10 cellular contexts compared by ENCODE assay signal in genomic region chr2:150485871-150486538, GRCh38. TPM values are rescaled to one million over a fixed set of nuclear protein-coding genes. Genes with fewer than 3 reads are reported as not detected.
DNase-seq lines count a peak whose midpoint lies in the region; ATAC-seq and TF ChIP-seq lines count a peak whose summit lies in the region.
"Had no signal": no experiment of that assay in that cellular context is flagged by ENCODE, and none has a peak within 500 bp of the region (broad histone marks: within the 10 kb centered on the region; RNA-seq: fewer than 3 reads in every experiment).

No MANE protein-coding gene starts in this region.

- intact Hi-C loops in left colon (cut with DNase I, micrococcal nuclease), result no loop called here

- TF ChIP-seq CTCF in choroid plexus epithelial cell (conservative IDR thresholded peaks at IDR 0.05; ENCODE audit: low read depth, low read length), result no peak

- H3K36me3 ChIP-seq in subcutaneous abdominal adipose tissue (ENCODE audit: control insufficient read depth in 5 of 5, insufficient read depth in 5 of 5, low read length in 5 of 5), result peaks cover 0 to 2% (median 0%) of the 10 kb centered on the region in 5 donors

- no peaks in the 10 kb centered on the region for H3K9me3 ChIP-seq in subcutaneous abdominal adipose tissue (ENCODE audit: control insufficient read depth in 5 of 5, low read length in 5 of 5)

- no peak for TF ChIP-seq POLR2A in erythroblast (IDR thresholded peaks at IDR 0.05; ENCODE audit: low read length)

- peak overlapping the region; percentile 93 for H3K4me3 ChIP-seq in choroid plexus epithelial cell (ENCODE audit: low read depth, low read length)
- H3K4me3 ChIP-seq in subcutaneous abdominal adipose tissue (ENCODE audit: low read depth in 1 of 5, low read length in 5 of 5), result peak overlapping the region; percentile 85 to 98 (median 96)

- H3K9ac ChIP-seq in subcutaneous abdominal adipose tissue (ENCODE audit: low read length in 5 of 5), result peak overlapping the region; percentile 83 to 95 (median 92)

- H3K27ac ChIP-seq in subcutaneous abdominal adipose tissue (ENCODE audit: low read depth, low read length), result peak overlapping the region; percentile 93
- H3K27ac ChIP-seq: 22Rv1 had no signal

- H3K27me3 ChIP-seq in subcutaneous abdominal adipose tissue (ENCODE audit: control insufficient read depth in 5 of 5, insufficient read depth in 4 of 5, low read length in 5 of 5), result no peaks in the 10 kb centered on the region

- peaks cover 4 to 39% (median 33%) of the 10 kb centered on the region in 5 donors for H3K4me1 ChIP-seq in subcutaneous abdominal adipose tissue (ENCODE audit: control insufficient read depth in 5 of 5, insufficient read depth in 5 of 5, low read length in 5 of 5)

- peak; percentile 65 for ATAC-seq in left colon
- no peak for ATAC-seq in HG03378 (IDR thresholded peaks at IDR 0.05; ENCODE audit: unreplicated experiment)

- DNase-seq in DMS 273 (lab: John Stamatoyannopoulos, UW; ENCODE audit: unreplicated experiment), result peak; percentile 88
- no peak for DNase-seq in DMS 273 treated with DMSO at 0.1 percent for 48 hours (lab: John Stamatoyannopoulos, UW)
- peak; percentile 18 for DNase-seq in NCI-H510A (lab: John Stamatoyannopoulos, UW)
- DNase-seq in choroid plexus epithelial cell (ENCODE audit: low read depth), result peak; percentile 86
- DNase-seq in left colon, result peak; percentile 78 to 84
- DNase-seq in erythroblast (lab: John Stamatoyannopoulos, UW), result no peak
- DNase-seq: activated B cell treated with CpG ODN at 0.5 μM for 24 hours had no signal

RNA-seq across cellular contexts. Expression of gene RND3, which starts 1.5 kb away (rescaled TPM):
- 10 to 100 TPM; 41.8 to 77.8 TPM for total RNA-seq in left colon
- total RNA-seq: activated B cell treated with CpG ODN at 0.5 μM for 24 hours had no signal

Comparison
In these comparisons a context has a peak if more than half of its experiments do, and no peak if none do; other contexts are left out.
1. DNase-seq: peak in DMS 273 (single experiment), NCI-H510A (single experiment), choroid plexus epithelial cell (single experiment) and left colon (2 of 2); none in DMS 273 treated with DMSO at 0.1 percent for 48 hours (single experiment) and erythroblast (0 of 2).